In the genomic region with DNA sequence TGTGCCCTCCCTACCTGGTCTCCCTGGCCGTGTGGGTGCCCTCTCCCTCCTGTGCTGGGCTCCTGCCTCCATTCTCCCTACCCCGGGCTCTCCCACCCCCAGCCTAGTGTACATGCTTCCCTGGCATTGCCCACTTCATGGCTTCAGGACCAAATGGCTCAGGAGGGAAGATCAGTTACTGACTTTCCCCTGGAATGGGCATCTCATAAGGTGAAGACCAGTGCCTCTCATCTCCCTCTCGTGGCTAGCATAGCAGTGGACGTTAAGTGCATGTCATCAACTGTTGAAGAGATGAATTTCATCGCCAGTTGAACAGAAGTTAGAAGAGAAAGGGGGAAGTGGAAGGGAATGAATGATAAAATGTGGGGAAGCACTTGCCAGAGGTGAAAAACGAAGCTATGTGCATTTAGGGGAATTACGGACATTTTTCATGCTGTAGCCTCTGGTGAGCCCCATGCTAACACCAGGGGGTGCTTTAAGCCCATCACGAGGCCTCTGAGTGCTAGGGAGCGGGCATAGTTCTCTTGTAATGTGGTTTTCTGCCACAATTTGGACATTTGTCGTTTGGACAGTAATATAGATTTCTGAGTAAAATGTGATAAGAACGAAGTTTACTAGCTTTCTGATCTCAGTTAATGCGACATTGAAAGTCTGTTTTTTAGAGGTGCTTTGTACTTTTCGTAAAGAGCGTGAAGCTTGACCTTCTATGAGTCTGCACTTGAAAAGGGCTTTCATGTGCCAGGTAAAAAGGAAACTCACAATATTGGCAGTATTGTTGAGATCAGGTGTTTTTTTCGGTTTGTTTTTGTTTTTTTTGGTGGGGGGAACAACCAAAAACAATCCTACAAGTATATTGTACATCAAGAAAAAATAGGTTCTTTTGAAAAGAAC, we compare ENCODE assay signal across 8 cellular contexts.
DNase-seq lines count a peak whose midpoint lies in the region; TF ChIP-seq lines count a peak whose summit lies in the region.

No MANE protein-coding gene starts in this region.

- H3K4me3 ChIP-seq in choroid plexus epithelial cell (ENCODE audit: low read depth, low read length), result no peak overlapping the region

- no peak overlapping the region for H3K27ac ChIP-seq in VCaP

- DNase-seq in NCI-H748 (lab: John Stamatoyannopoulos, UW; ENCODE audit: unreplicated experiment), result peak; percentile 45
- no peak for DNase-seq in NCI-H748 treated with DMSO at 0.1 percent for 48 hours (lab: John Stamatoyannopoulos, UW)
- DNase-seq in NCI-H1092 treated with DMSO at 0.1 percent for 48 hours (lab: John Stamatoyannopoulos, UW), result peak; percentile 33
- peak; percentile 81 for DNase-seq in choroid plexus epithelial cell (ENCODE audit: low read depth)
- DNase-seq in medulla oblongata (ENCODE audit: extremely low spot score), result peak; percentile 75
- peak; percentile 12 for DNase-seq in stimulated activated CD8-positive, alpha-beta memory T cell treated with anti-CD3 and anti-CD28 coated beads, Interleukin-7, amount 100 ng/mL, for 24 hours (ENCODE audit: low read depth)
- DNase-seq in cerebellar nuclear complex (lab: John Stamatoyannopoulos, UW), result no peak

- TF ChIP-seq CTCF in VCaP (conservative IDR thresholded peaks at IDR 0.05) (peak; percentile 88), choroid plexus epithelial cell (conservative IDR thresholded peaks at IDR 0.05; ENCODE audit: low read depth, low read length) (peak; percentile 95)

Comparison
In these comparisons a context has a peak if more than half of its experiments do, and no peak if none do; other contexts are left out.
1. DNase-seq: peak in NCI-H748 (single experiment), NCI-H1092 treated with DMSO at 0.1 percent for 48 hours (single experiment), choroid plexus epithelial cell (single experiment), medulla oblongata (single experiment) and stimulated activated CD8-positive, alpha-beta memory T cell treated with anti-CD3 and anti-CD28 coated beads, Interleukin-7, amount 100 ng/mL, for 24 hours (single experiment); none in NCI-H748 treated with DMSO at 0.1 percent for 48 hours (single experiment) and cerebellar nuclear complex (0 of 2).